In genomic region chr7:12674861-12675260, GRCh38 we compare ENCODE assay signal across 9 cellular contexts. TPM values are rescaled to one million over a fixed set of nuclear protein-coding genes. Genes with fewer than 3 reads are reported as not detected.
DNase-seq lines count a peak whose midpoint lies in the region; ATAC-seq and TF ChIP-seq lines count a peak whose summit lies in the region.
"Had no signal": no experiment of that assay in that cellular context is flagged by ENCODE, and none has a peak within 500 bp of the region (broad histone marks: within the 10 kb centered on the region; RNA-seq: fewer than 3 reads in every experiment).

No MANE protein-coding gene starts in this region.

- in situ Hi-C loops in mammary epithelial cell (cut with MboI; ENCODE audit: low sequenced_read_pairs in 2 of 2) = loop anchor here (10.0 to 25.0 kb wide), 3 partner anchors 437 to 590 kb away; no protein-coding TSS in a partner anchor

- peak; percentile 64 for TF ChIP-seq RAD21 in HCT116 (IDR thresholded peaks at IDR 0.05; ENCODE audit: low read depth)

- ATAC-seq in HCT116 = peak; percentile 69
- no peak for ATAC-seq in GM21381 (IDR thresholded peaks at IDR 0.05; ENCODE audit: unreplicated experiment)

- no peaks in the 10 kb centered on the region for H3K79me2 ChIP-seq in HCT116 (ENCODE audit: insufficient read depth, low read length)
- H3K79me2 ChIP-seq in mammary epithelial cell (ENCODE audit: insufficient read depth, low read length) = no peaks in the 10 kb centered on the region

- no peaks in the 10 kb centered on the region for H3K36me3 ChIP-seq in HCT116 (ENCODE audit: control insufficient read depth in 1 of 2, insufficient read depth in 2 of 2, low read length in 2 of 2)
- no peaks in the 10 kb centered on the region for H3K36me3 ChIP-seq in NT2/D1 (ENCODE audit: insufficient read depth, insufficient read length, low read length)
- no peaks in the 10 kb centered on the region for H3K36me3 ChIP-seq in mammary epithelial cell (ENCODE audit: insufficient read depth, low read length)
- H3K36me3 ChIP-seq: BLaER1 had no signal

- H3K4me1 ChIP-seq in HCT116 (ENCODE audit: control insufficient read depth in 1 of 2, insufficient read depth in 2 of 2, low read length in 2 of 2) = peaks cover 0 to 5% of the 10 kb centered on the region in 2 experiments; a peak in 1 of 4 replicates
- H3K4me1 ChIP-seq in NT2/D1 (ENCODE audit: insufficient read depth, insufficient read length) = no peaks in the 10 kb centered on the region
- H3K4me1 ChIP-seq in mammary epithelial cell (ENCODE audit: insufficient read depth, low read length) = no peaks in the 10 kb centered on the region

- CTCF ChIA-PET in HCT116 (lab: Charles Lee) = interaction anchor here (0.7 to 1.5 kb wide), 5 partner anchors 11 to 586 kb away, joined by 3 to 7 read pairs (median 3); no protein-coding TSS in a partner anchor
- CTCF ChIA-PET in mammary epithelial cell (lab: Charles Lee; ENCODE audit: low non-redundant PET) = interaction anchor here (0.7 kb wide), 1 partner anchor 492 kb away, joined by 3 read pairs; no protein-coding TSS in a partner anchor

- no peak overlapping the region for H3K9ac ChIP-seq in HCT116 (ENCODE audit: low read length)
- no peak overlapping the region for H3K9ac ChIP-seq in NT2/D1 (ENCODE audit: insufficient read length, low read depth)
- no peak overlapping the region for H3K9ac ChIP-seq in mammary epithelial cell (ENCODE audit: insufficient read depth, low read length)
- H3K9ac ChIP-seq: BLaER1 had no signal

- dilution Hi-C loops in mammary epithelial cell (cut with HindIII; ENCODE audit: low sequenced_read_pairs) = no loop called here

- DNase-seq in NCI-H1694 treated with DMSO at 0.1 percent for 48 hours (lab: John Stamatoyannopoulos, UW) (peak; percentile 28), NCI-H1694 (lab: John Stamatoyannopoulos, UW) (no peak), HCT116 (ENCODE audit: low read depth, low spot score) (no peak), NT2/D1 (ENCODE audit: low read depth, low spot score) (peak; percentile 52), mammary epithelial cell (peak; percentile 30), mucosa of gallbladder (ENCODE audit: low spot score) (peak; percentile 34), substantia nigra (lab: John Stamatoyannopoulos, UW) (no peak)

- H3K27ac ChIP-seq in HCT116 (ENCODE audit: low read depth, low read length) = no peak overlapping the region
- H3K27ac ChIP-seq in mammary epithelial cell (ENCODE audit: insufficient read depth, low read depth, low read length) = no peak overlapping the region
- no peak overlapping the region for H3K27ac ChIP-seq in substantia nigra (ENCODE audit: low read depth, low read length, poor library complexity, severe bottlenecking)
- H3K27ac ChIP-seq: BLaER1 had no signal

- POLR2A ChIA-PET in HCT116 (lab: Charles Lee) = no interaction called here

- H3K27me3 ChIP-seq in HCT116 (ENCODE audit: insufficient read depth, low read length) (no peaks in the 10 kb centered on the region), NT2/D1 (ENCODE audit: insufficient read depth, insufficient read length) (no peaks in the 10 kb centered on the region), mammary epithelial cell (ENCODE audit: insufficient read depth, low read length) (no peaks in the 10 kb centered on the region)
- H3K27me3 ChIP-seq: BLaER1 had no signal

- 66% methylated on average over 4 of the region's 4 CpGs for WGBS in mammary epithelial cell (ENCODE audit: low coverage, missing lambda C conversion rate)

- RAD21 ChIA-PET in HCT116 (lab: Charles Lee; ENCODE audit: low non-redundant PET in 1 of 2, low total read pairs in 2 of 2, uncharacterized antibody in 2 of 2, unreplicated experiment in 2 of 2) = no interaction called here

- no peak for TF ChIP-seq POLR2A in HCT116 (IDR thresholded peaks at IDR 0.05; ENCODE audit: borderline replicate concordance, extremely low read depth, insufficient read depth, insufficient read length)

- peak; percentile 34 to 64 (median 50); a peak in 5 of 6 replicates for TF ChIP-seq CTCF in HCT116 (IDR thresholded peaks at IDR 0.05 in 2 of 3, conservative IDR thresholded peaks at IDR 0.05 in 1 of 3; ENCODE audit: borderline replicate concordance in 1 of 3, insufficient read depth in 1 of 3, low read depth in 2 of 3, low read length in 2 of 3)
- peak; percentile 54 to 63 for TF ChIP-seq CTCF in mammary epithelial cell (conservative IDR thresholded peaks at IDR 0.05 in 1 of 2, IDR thresholded peaks at IDR 0.05 in 1 of 2; ENCODE audit: extremely low read depth in 1 of 2, insufficient read depth in 1 of 2, low read depth in 1 of 2, low read length in 2 of 2)

- H3K9me3 ChIP-seq in HCT116 (ENCODE audit: control insufficient read depth in 1 of 2, insufficient read depth in 1 of 2, low read depth in 1 of 2, low read length in 2 of 2) (no peaks in the 10 kb centered on the region), NT2/D1 (ENCODE audit: insufficient read depth, low read length) (peaks cover 8% of the 10 kb centered on the region; the same call in 1 of the 2 replicates), mammary epithelial cell (replicated peaks; ENCODE audit: insufficient read depth, low read length) (no peaks in the 10 kb centered on the region)
- H3K9me3 ChIP-seq: BLaER1 had no signal

- H2AFZ ChIP-seq in HCT116 (ENCODE audit: low read depth, low read length, poor library complexity, severe bottlenecking) (no peak overlapping the region), mammary epithelial cell (ENCODE audit: low read depth, low read length) (peak overlapping the region; percentile 30)

- H3K9me2 ChIP-seq in HCT116 (ENCODE audit: insufficient read depth) = no peaks in the 10 kb centered on the region

- no peak overlapping the region for H3K4me3 ChIP-seq in HCT116 (replicated peaks in 1 of 2; ENCODE audit: low read depth in 1 of 2, low read length in 2 of 2)
- no peak overlapping the region for H3K4me3 ChIP-seq in NT2/D1 (ENCODE audit: insufficient read length, low read depth)
- no peak overlapping the region for H3K4me3 ChIP-seq in mammary epithelial cell (replicated peaks in 1 of 3; ENCODE audit: insufficient read depth in 1 of 3, low read depth in 2 of 3, low read length in 3 of 3)
- H3K4me3 ChIP-seq: BLaER1 had no signal

- no peak overlapping the region for H3K4me2 ChIP-seq in HCT116 (ENCODE audit: low read length)
- H3K4me2 ChIP-seq in mammary epithelial cell (ENCODE audit: insufficient read depth, low read depth, low read length) = no peak overlapping the region
- H3K4me2 ChIP-seq: BLaER1 had no signal

- intact Hi-C loops in HCT116 (cut with micrococcal nuclease) = loop anchor here (2.0 kb wide), 1 partner anchor 588 kb away; no protein-coding TSS in a partner anchor
- intact Hi-C loops in mammary epithelial cell (cut with micrococcal nuclease) = loop anchor here (1.0 kb wide), 1 partner anchor 36 kb away; no protein-coding TSS in a partner anchor

- H4K20me1 ChIP-seq in HCT116 (ENCODE audit: insufficient read depth) = no peaks in the 10 kb centered on the region
- H4K20me1 ChIP-seq in mammary epithelial cell (ENCODE audit: insufficient read depth, low read length) = no peaks in the 10 kb centered on the region
- H4K20me1 ChIP-seq: BLaER1 had no signal

- BruUV-seq in HCT116 (replicated peaks; lab: Mats Ljungman, UMichigan) = no TSS peak
- BruUV-seq in mammary epithelial cell (replicated peaks; lab: Mats Ljungman, UMichigan) = no TSS peak

TF ChIP-seq in HCT116, 20 proteins besides CTCF, POLR2A, EP300 and RAD21 (continues in another document):
- no peak for TF ChIP-seq POLR2AphosphoS5 (IDR thresholded peaks at IDR 0.05; ENCODE audit: low read depth, low read length)
- no peak for TF ChIP-seq ZFX (IDR thresholded peaks at IDR 0.05)
- peak; percentile 46; the same call in 1 of the 2 replicates for TF ChIP-seq CBX3 (IDR thresholded peaks at IDR 0.05; ENCODE audit: low read depth)
- TF ChIP-seq SRF (IDR thresholded peaks at IDR 0.05; ENCODE audit: low read depth) = no peak
- TF ChIP-seq SP1 (IDR thresholded peaks at IDR 0.05; ENCODE audit: low read depth) = no peak
- no peak for TF ChIP-seq SIN3A (IDR thresholded peaks at IDR 0.05; ENCODE audit: low read depth)
- peak; percentile 63; the same call in 1 of the 2 replicates for TF ChIP-seq CEBPB (IDR thresholded peaks at IDR 0.05; ENCODE audit: low read depth)
- TF ChIP-seq EZH2phosphoT487 (IDR thresholded peaks at IDR 0.05; ENCODE audit: borderline replicate concordance) = no peak
- TF ChIP-seq FOSL1 (IDR thresholded peaks at IDR 0.05; ENCODE audit: low read depth) = no peak
- TF ChIP-seq, protein P1, sequence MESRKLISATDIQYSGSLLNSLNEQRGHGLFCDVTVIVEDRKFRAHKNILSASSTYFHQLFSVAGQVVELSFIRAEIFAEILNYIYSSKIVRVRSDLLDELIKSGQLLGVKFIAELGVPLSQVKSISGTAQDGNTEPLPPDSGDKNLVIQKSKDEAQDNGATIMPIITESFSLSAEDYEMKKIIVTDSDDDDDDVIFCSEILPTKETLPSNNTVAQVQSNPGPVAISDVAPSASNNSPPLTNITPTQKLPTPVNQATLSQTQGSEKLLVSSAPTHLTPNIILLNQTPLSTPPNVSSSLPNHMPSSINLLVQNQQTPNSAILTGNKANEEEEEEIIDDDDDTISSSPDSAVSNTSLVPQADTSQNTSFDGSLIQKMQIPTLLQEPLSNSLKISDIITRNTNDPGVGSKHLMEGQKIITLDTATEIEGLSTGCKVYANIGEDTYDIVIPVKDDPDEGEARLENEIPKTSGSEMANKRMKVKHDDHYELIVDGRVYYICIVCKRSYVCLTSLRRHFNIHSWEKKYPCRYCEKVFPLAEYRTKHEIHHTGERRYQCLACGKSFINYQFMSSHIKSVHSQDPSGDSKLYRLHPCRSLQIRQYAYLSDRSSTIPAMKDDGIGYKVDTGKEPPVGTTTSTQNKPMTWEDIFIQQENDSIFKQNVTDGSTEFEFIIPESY (IDR thresholded peaks at IDR 0.05; ENCODE audit: extremely low read depth, insufficient replicate concordance, low read length) = no peak
- TF ChIP-seq, protein P2, sequence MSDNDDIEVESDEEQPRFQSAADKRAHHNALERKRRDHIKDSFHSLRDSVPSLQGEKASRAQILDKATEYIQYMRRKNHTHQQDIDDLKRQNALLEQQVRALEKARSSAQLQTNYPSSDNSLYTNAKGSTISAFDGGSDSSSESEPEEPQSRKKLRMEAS (IDR thresholded peaks at IDR 0.05) = no peak
- no peak for TF ChIP-seq YY1 (IDR thresholded peaks at IDR 0.05; ENCODE audit: extremely low read depth, insufficient replicate concordance, low read depth, low read length)
- TF ChIP-seq EGR1 (IDR thresholded peaks at IDR 0.05; ENCODE audit: low read depth) = no peak
- TF ChIP-seq JUND (IDR thresholded peaks at IDR 0.05) = no peak
- TF ChIP-seq TCF7L2 (IDR thresholded peaks at IDR 0.05; ENCODE audit: borderline replicate concordance, extremely low read depth, insufficient read depth, insufficient read length) = peak; percentile 86

RNA-seq across cellular contexts. Expression of gene ARL4A, which starts 12.6 kb away (rescaled TPM):
- total RNA-seq in HCT116 (2021; ENCODE audit: unreplicated experiment) = 44.6 TPM
- 16.3 and 24.2 TPM in 2 replicates for polyA plus RNA-seq in HCT116 (2012)
- total RNA-seq in mammary epithelial cell = 10 to 100 TPM; 24.9 to 57.3 TPM
- polyA plus RNA-seq in mammary epithelial cell = 28.5 TPM
- polyA minus RNA-seq in mammary epithelial cell = 13.4 TPM
- 19.1 TPM for total RNA-seq in mucosa of gallbladder

Comparison
In these comparisons a context has a peak if more than half of its experiments do, and no peak if none do; other contexts are left out.
1. DNase-seq: peak in NCI-H1694 treated with DMSO at 0.1 percent for 48 hours (single experiment), NT2/D1 (single experiment), mammary epithelial cell (single experiment) and mucosa of gallbladder (single experiment); none in NCI-H1694 (single experiment), HCT116 (single experiment) and substantia nigra (0 of 49).